Comparison of ENCODE assay signal across 1 cellular context in genomic region chr16:89560413-89561194, GRCh38.
TF ChIP-seq lines count a peak whose summit lies in the region.

Gene RPL13, plus strand, starts transcription at chr16:89560682. Its CDS starts 278 bp downstream, at chr16:89560960.

TF ChIP-seq in HepG2, 621 proteins besides CTCF, POLR2A, EP300 and RAD21 (continued from another document and continues in another):
- TF ChIP-seq ZMAT5 (CRISPR knock-in tag; IDR thresholded peaks at IDR 0.05; ENCODE audit: borderline replicate concordance, low read depth), result no peak
- no peak for TF ChIP-seq NFRKB (IDR thresholded peaks at IDR 0.05)
- no peak for TF ChIP-seq ADNP (CRISPR knock-in tag; IDR thresholded peaks at IDR 0.05)
- peak; percentile 71; the same call in 1 of the 2 replicates for TF ChIP-seq DNMT1 (CRISPR knock-in tag; IDR thresholded peaks at IDR 0.05)
- peak; percentile 91 for TF ChIP-seq RXRA (CRISPR knock-in tag; IDR thresholded peaks at IDR 0.05)
- peak; percentile 96; the same call in 1 of the 2 replicates for TF ChIP-seq ZNF225 (CRISPR knock-in tag; IDR thresholded peaks at IDR 0.05)
- TF ChIP-seq TEAD3 (CRISPR knock-in tag; optimal IDR thresholded peaks at IDR 0.05; ENCODE audit: borderline replicate concordance), result peak; percentile 79
- 0 out of 2 replicates have a peak, but pooled peaks have one; percentile 28 for TF ChIP-seq PRDM10 (CRISPR knock-in tag; IDR thresholded peaks at IDR 0.05; ENCODE audit: low read depth)
- TF ChIP-seq RCOR2 (CRISPR knock-in tag; IDR thresholded peaks at IDR 0.05), result no peak
- TF ChIP-seq CREB3 (CRISPR knock-in tag; IDR thresholded peaks at IDR 0.05), result peak; percentile 92
- 0 out of 2 replicates have a peak, but pooled peaks have one; percentile 65 for TF ChIP-seq FUBP1 (CRISPR knock-in tag; IDR thresholded peaks at IDR 0.05; ENCODE audit: borderline replicate concordance)
- no peak for TF ChIP-seq TCF7 (IDR thresholded peaks at IDR 0.05; ENCODE audit: low read depth)
- TF ChIP-seq ATM (IDR thresholded peaks at IDR 0.05; ENCODE audit: borderline replicate concordance), result no peak
- TF ChIP-seq ZFP41 (CRISPR knock-in tag; IDR thresholded peaks at IDR 0.05; ENCODE audit: borderline replicate concordance), result peak; percentile 71; the same call in 1 of the 2 replicates
- no peak for TF ChIP-seq ONECUT2 (CRISPR knock-in tag; IDR thresholded peaks at IDR 0.05)
- TF ChIP-seq TEF (CRISPR knock-in tag; IDR thresholded peaks at IDR 0.05), result peak; percentile 47; the same call in 1 of the 2 replicates
- TF ChIP-seq NBN (conservative IDR thresholded peaks at IDR 0.05), result no peak
- TF ChIP-seq MLX (CRISPR knock-in tag; IDR thresholded peaks at IDR 0.05), result peak; percentile 47; the same call in 1 of the 2 replicates
- peak; percentile 38 for TF ChIP-seq HDAC2 (CRISPR knock-in tag; IDR thresholded peaks at IDR 0.05)
- peak; percentile 95 for TF ChIP-seq ASH2L (IDR thresholded peaks at IDR 0.05; ENCODE audit: insufficient read length, low read depth, low read length)
- no peak for TF ChIP-seq ZFP36 (IDR thresholded peaks at IDR 0.05; ENCODE audit: borderline replicate concordance, low read depth, low read length, partially characterized antibody)
- no peak for TF ChIP-seq PAF1 (CRISPR knock-in tag; IDR thresholded peaks at IDR 0.05)
- peak; percentile 92; the same call in 1 of the 2 replicates for TF ChIP-seq ZNF607 (CRISPR knock-in tag; IDR thresholded peaks at IDR 0.05; ENCODE audit: borderline replicate concordance)
- peak; percentile 48 for TF ChIP-seq ETV6 (CRISPR knock-in tag; conservative IDR thresholded peaks at IDR 0.05)
- TF ChIP-seq ZBTB40 (IDR thresholded peaks at IDR 0.05), result no peak
- peak; percentile 58 for TF ChIP-seq ZBTB40 (CRISPR knock-in tag; IDR thresholded peaks at IDR 0.05)
- TF ChIP-seq FOXA3 (CRISPR knock-in tag; IDR thresholded peaks at IDR 0.05), result 0 out of 2 replicates have a peak, but pooled peaks have one; percentile 18
- TF ChIP-seq CBFB (CRISPR knock-in tag; IDR thresholded peaks at IDR 0.05), result peak; percentile 47
- TF ChIP-seq ZNF256 (CRISPR knock-in tag; conservative IDR thresholded peaks at IDR 0.05), result peak; percentile 29
- no peak; the same call in none of the 2 replicates for TF ChIP-seq KDM3A (CRISPR knock-in tag; IDR thresholded peaks at IDR 0.05; ENCODE audit: low read depth)
- no peak; the same call in none of the 2 replicates for TF ChIP-seq HOXA9 (CRISPR knock-in tag; IDR thresholded peaks at IDR 0.05; ENCODE audit: borderline replicate concordance)
- no peak; the same call in 1 of the 2 replicates for TF ChIP-seq ZSCAN30 (CRISPR knock-in tag; IDR thresholded peaks at IDR 0.05)
- peak; percentile 22; the same call in 1 of the 2 replicates for TF ChIP-seq ZNF772 (CRISPR knock-in tag; IDR thresholded peaks at IDR 0.05)
- TF ChIP-seq EHMT2 (IDR thresholded peaks at IDR 0.05; ENCODE audit: borderline replicate concordance, low read depth, low read length), result no peak
- peak; percentile 23 for TF ChIP-seq RARA (CRISPR knock-in tag; IDR thresholded peaks at IDR 0.05)
- TF ChIP-seq GABPB1 (CRISPR knock-in tag; IDR thresholded peaks at IDR 0.05), result peak; percentile 98
- TF ChIP-seq ZBTB7A (CRISPR knock-in tag; IDR thresholded peaks at IDR 0.05), result no peak
- TF ChIP-seq ZXDC (CRISPR knock-in tag; IDR thresholded peaks at IDR 0.05), result no peak
- TF ChIP-seq TERF1 (CRISPR knock-in tag; IDR thresholded peaks at IDR 0.05), result peak; percentile 23; the same call in 1 of the 2 replicates
- no peak for TF ChIP-seq SCMH1 (CRISPR knock-in tag; IDR thresholded peaks at IDR 0.05; ENCODE audit: borderline replicate concordance)
